ENCODE assay signal across 14 cellular contexts in the genomic region with DNA sequence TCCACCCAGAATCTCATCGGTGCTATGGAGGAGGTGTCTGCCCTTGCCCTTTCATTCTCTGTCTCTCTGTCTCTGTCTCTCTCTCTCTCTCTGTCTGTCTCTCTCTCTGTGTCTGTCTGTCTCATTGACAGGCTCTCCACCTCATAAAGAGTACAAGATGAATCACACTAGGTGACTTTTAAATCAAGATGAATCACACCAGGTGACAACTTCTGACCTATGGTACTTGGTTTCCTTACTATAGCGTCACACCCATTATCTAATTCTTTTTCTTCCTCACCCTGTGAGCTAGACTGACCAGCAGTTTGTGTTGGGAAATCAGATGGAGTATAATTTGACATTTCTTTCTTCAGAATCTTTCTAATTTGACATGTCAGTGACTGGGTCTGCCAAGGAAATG.
DNase-seq lines count a peak whose midpoint lies in the region; ATAC-seq and TF ChIP-seq lines count a peak whose summit lies in the region.
"Had no signal": no experiment of that assay in that cellular context is flagged by ENCODE, and none has a peak within 500 bp of the region (broad histone marks: within the 10 kb centered on the region; RNA-seq: fewer than 3 reads in every experiment).

No MANE protein-coding gene starts in this region.

- no peak overlapping the region for H2AK5ac ChIP-seq in mesenchymal stem cell (ENCODE audit: low read length, severe bottlenecking)

- no peak overlapping the region for H4K8ac ChIP-seq in mesenchymal stem cell (ENCODE audit: low read length)

- H3K36me3 ChIP-seq in mesenchymal stem cell (ENCODE audit: control insufficient read depth in 1 of 2, insufficient read depth in 2 of 2, low read depth in 1 of 2, low read length in 2 of 2) (no peaks in the 10 kb centered on the region), transverse colon (no peaks in the 10 kb centered on the region)

- in situ Hi-C loops in transverse colon (cut with MboI; ENCODE audit: low pct_ligation_motif_present in 1 of 4, low pct_unique_long_range_greater_than_20kb in 1 of 4, low sequenced_read_pairs in 3 of 4): no loop called here

- H3K18ac ChIP-seq in mesenchymal stem cell (ENCODE audit: low read depth in 1 of 2, low read length in 2 of 2): no peak overlapping the region

- H3K9me3 ChIP-seq in mesenchymal stem cell (ENCODE audit: control insufficient read depth, low read length) (no peaks in the 10 kb centered on the region), transverse colon (no peaks in the 10 kb centered on the region)

- no peak overlapping the region for H3K14ac ChIP-seq in mesenchymal stem cell (ENCODE audit: low read length in 2 of 2)

- TF ChIP-seq POLR2A in transverse colon (IDR thresholded peaks at IDR 0.05): no peak

- H3K27ac Mint-ChIP-seq in Calu3 (ENCODE audit: unreplicated experiment): peak overlapping the region; percentile 43
- H3K27ac Mint-ChIP-seq in dendritic cell treated with granulocyte-macrophage colony-stimulating factor and Interleukin-4, amounts not matched to agents 40 ng/mL and 50 ng/mL, for 4 days: peak overlapping the region; percentile 10
- H3K27ac Mint-ChIP-seq: activated T-helper 2 cell treated with anti-CD3 and anti-CD28 coated beads, Interferon-gamma antibody, Interleukin-2, Interleukin-4, amounts not matched to agents 10 μg/mL and 5 μg/mL and 100 μg/mL, durations not matched to agents 14 hours and 24 hours and 36 hours; mesothelial cell of epicardium had no signal

- ATAC-seq in GM18907 (IDR thresholded peaks at IDR 0.05; ENCODE audit: unreplicated experiment) (no peak), HG02938 (IDR thresholded peaks at IDR 0.05; ENCODE audit: unreplicated experiment) (no peak)

- intact Hi-C loops in Calu3 (cut with micrococcal nuclease; ENCODE audit: unreplicated experiment): no loop called here
- intact Hi-C loops in dendritic cell treated with granulocyte-macrophage colony-stimulating factor and Interleukin-4, amounts not matched to agents 40 ng/mL and 50 ng/mL, for 4 days (cut with micrococcal nuclease): no loop called here
- intact Hi-C loops in transverse colon (cut with DNase I; ENCODE audit: low total_unique reads): no loop called here

- H3K23ac ChIP-seq in mesenchymal stem cell (ENCODE audit: low read length in 2 of 2): no peak overlapping the region

- no peak overlapping the region for H2BK120ac ChIP-seq in mesenchymal stem cell (ENCODE audit: low read depth, low read length)

- peaks cover 5% of the 10 kb centered on the region for H3K9me3 Mint-ChIP-seq in Calu3 (ENCODE audit: low read depth, unreplicated experiment)
- H3K9me3 Mint-ChIP-seq in dendritic cell treated with granulocyte-macrophage colony-stimulating factor and Interleukin-4, amounts not matched to agents 40 ng/mL and 50 ng/mL, for 4 days: peaks cover 10% of the 10 kb centered on the region

- H3K79me1 ChIP-seq in mesenchymal stem cell (replicated peaks; ENCODE audit: low read length, poor library complexity, severe bottlenecking): no peaks in the 10 kb centered on the region

- peaks cover 5% of the 10 kb centered on the region for H3K36me3 Mint-ChIP-seq in Calu3 (ENCODE audit: insufficient read depth, unreplicated experiment)
- H3K36me3 Mint-ChIP-seq in dendritic cell treated with granulocyte-macrophage colony-stimulating factor and Interleukin-4, amounts not matched to agents 40 ng/mL and 50 ng/mL, for 4 days (ENCODE audit: low read depth): peaks cover 7% of the 10 kb centered on the region

- H3K27me3 ChIP-seq in mesenchymal stem cell (ENCODE audit: control insufficient read depth in 1 of 2, insufficient read depth in 1 of 2, low read length in 2 of 2): no peaks in the 10 kb centered on the region
- H3K27me3 ChIP-seq in transverse colon: no peaks in the 10 kb centered on the region

- no TSS peak for BruUV-seq in Calu3 (replicated peaks; lab: Mats Ljungman, UMichigan)

- no peaks in the 10 kb centered on the region for H3K27me3 Mint-ChIP-seq in Calu3 (ENCODE audit: unreplicated experiment)
- no peaks in the 10 kb centered on the region for H3K27me3 Mint-ChIP-seq in dendritic cell treated with granulocyte-macrophage colony-stimulating factor and Interleukin-4, amounts not matched to agents 40 ng/mL and 50 ng/mL, for 4 days

- TF ChIP-seq EP300 in transverse colon (IDR thresholded peaks at IDR 0.05; ENCODE audit: low read depth): no peak

- H3K4me1 ChIP-seq in mesenchymal stem cell (ENCODE audit: control insufficient read depth, insufficient read depth, low read depth, low read length) (peaks cover under 1% of the 10 kb centered on the region), transverse colon (peaks cover 0 to 24% (median 10%) of the 10 kb centered on the region in 4 donors)

- WGBS in mesenchymal stem cell: 82% methylated on average over 1 of the region's 2 CpGs
- 60 to 87% methylated on average over 1 to 2 of the region's 2 CpGs for WGBS in transverse colon (ENCODE audit: low coverage in 1 of 2), 2 donors

- no peak overlapping the region for H2BK12ac ChIP-seq in mesenchymal stem cell (ENCODE audit: low read length in 2 of 2)

- no peak overlapping the region for H4K91ac ChIP-seq in mesenchymal stem cell (ENCODE audit: low read length)

- peak overlapping the region; percentile 14 for H3K4me3 Mint-ChIP-seq in Calu3 (ENCODE audit: low read depth, unreplicated experiment)
- no peak overlapping the region for H3K4me3 Mint-ChIP-seq in dendritic cell treated with granulocyte-macrophage colony-stimulating factor and Interleukin-4, amounts not matched to agents 40 ng/mL and 50 ng/mL, for 4 days
- H3K4me3 Mint-ChIP-seq: mesothelial cell of epicardium had no signal

- no peak overlapping the region for H3K27ac ChIP-seq in mesenchymal stem cell (ENCODE audit: low read length, poor library complexity, severe bottlenecking)
- H3K27ac ChIP-seq in transverse colon: no peak overlapping the region

- TF ChIP-seq CTCF in Calu3 (IDR thresholded peaks at IDR 0.05; ENCODE audit: unreplicated experiment) (no peak), transverse colon (IDR thresholded peaks at IDR 0.05) (no peak)

- H2BK5ac ChIP-seq in mesenchymal stem cell (ENCODE audit: low read depth, low read length, poor library complexity, severe bottlenecking): no peak overlapping the region

- H3K9ac ChIP-seq in mesenchymal stem cell (ENCODE audit: low read length): no peak overlapping the region

- H3K4me3 ChIP-seq in mesenchymal stem cell (ENCODE audit: insufficient read depth in 1 of 2, low read depth in 1 of 2, low read length in 2 of 2) (no peak overlapping the region), transverse colon (no peak overlapping the region)

- H3K4ac ChIP-seq in mesenchymal stem cell (ENCODE audit: low read depth in 1 of 2, low read length in 2 of 2): no peak overlapping the region

- peaks cover 29% of the 10 kb centered on the region for H3K4me1 Mint-ChIP-seq in Calu3 (ENCODE audit: low read depth, unreplicated experiment)
- H3K4me1 Mint-ChIP-seq in dendritic cell treated with granulocyte-macrophage colony-stimulating factor and Interleukin-4, amounts not matched to agents 40 ng/mL and 50 ng/mL, for 4 days (ENCODE audit: low read depth): peaks cover 16% of the 10 kb centered on the region

- H3K4me2 ChIP-seq in mesenchymal stem cell (ENCODE audit: low read length, poor library complexity, severe bottlenecking): no peak overlapping the region

- DNase-seq in Calu3 (no peak), LoVo (ENCODE audit: low spot score) (peak; percentile 6), mesenchymal stem cell (no peak), Ammon's horn (ENCODE audit: low spot score) (no peak), transverse colon (no peak)
- DNase-seq: DMS53, NCI-H2081, NCI-H774, substantia nigra had no signal

- H2BK15ac ChIP-seq in mesenchymal stem cell (ENCODE audit: low read depth, poor library complexity, severe bottlenecking): peak overlapping the region; percentile 36

- no peak overlapping the region for H2AFZ ChIP-seq in mesenchymal stem cell (ENCODE audit: low read depth, low read length)

- CTCF ChIA-PET in Calu3 (lab: Charles Lee): interaction anchor here (1.0 kb wide), 2 partner anchors 70 to 91 kb away, joined by 3 read pairs; no protein-coding TSS in a partner anchor
